In the genomic region with DNA sequence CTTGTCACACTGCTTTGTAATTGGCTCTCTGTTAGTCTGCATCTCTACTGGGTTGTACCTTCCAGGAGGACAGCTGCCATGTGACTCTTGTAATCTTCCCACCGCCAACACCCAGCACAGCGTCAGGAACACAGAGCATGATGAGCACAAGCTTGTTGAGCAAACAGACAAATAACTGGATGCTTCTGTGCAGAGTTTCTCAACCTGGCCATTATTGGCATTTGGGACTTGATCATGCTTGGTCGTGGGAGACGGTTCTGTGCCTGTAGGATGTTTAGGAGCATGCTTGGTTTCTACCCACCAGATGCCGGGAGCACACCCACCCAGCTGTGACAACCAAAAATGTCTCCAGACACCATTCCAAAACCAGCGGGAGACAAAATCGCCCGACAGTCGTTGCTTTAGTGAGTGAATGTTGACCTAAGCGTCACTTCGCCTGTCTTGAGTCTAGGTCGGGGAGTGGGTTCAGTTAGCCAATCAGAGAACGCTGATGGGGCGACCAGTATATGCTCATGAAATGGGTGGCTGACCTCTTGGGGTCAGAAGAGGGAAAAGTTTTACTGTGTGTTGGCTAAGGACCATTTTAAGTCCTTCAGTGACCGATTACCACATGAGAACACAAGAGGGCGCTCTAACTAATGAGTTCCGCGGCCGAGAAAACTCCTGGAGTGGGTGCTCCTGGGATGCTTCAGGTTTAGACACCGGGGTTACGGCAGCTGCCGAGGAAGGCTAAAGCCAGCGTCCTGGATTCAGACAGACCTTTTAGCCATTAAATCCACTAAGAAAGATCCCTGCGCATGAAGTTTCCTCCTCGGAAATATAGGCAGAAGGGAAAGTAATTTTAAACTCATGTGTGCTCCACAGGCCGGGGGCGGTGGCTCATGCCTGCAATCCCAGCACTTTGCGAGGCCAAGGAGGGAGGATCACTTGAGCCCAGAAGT, we compare ENCODE assay signal across 8 cellular contexts. TPM values are rescaled to one million over a fixed set of nuclear protein-coding genes. Genes with fewer than 3 reads are reported as not detected.
DNase-seq lines count a peak whose midpoint lies in the region; ATAC-seq, FAIRE-seq and TF ChIP-seq lines count a peak whose summit lies in the region.

No MANE protein-coding gene starts in this region.

- H3K27me3 Mint-ChIP-seq in chondrocyte (ENCODE audit: low read depth): peaks cover 10% of the 10 kb centered on the region

- no peak overlapping the region for H3K27ac ChIP-seq in liver (ENCODE audit: low read depth in 1 of 2, low read length in 2 of 2)

- no peaks in the 10 kb centered on the region for H3K9me3 Mint-ChIP-seq in chondrocyte (ENCODE audit: low read depth)

- no peaks in the 10 kb centered on the region for H3K36me3 Mint-ChIP-seq in chondrocyte (ENCODE audit: low read depth)

- H3K36me3 ChIP-seq in liver (ENCODE audit: control insufficient read depth in 4 of 4, insufficient read depth in 3 of 4, low read depth in 1 of 4, low read length in 3 of 4): no peaks in the 10 kb centered on the region

- no peak for ATAC-seq in HG02870 (IDR thresholded peaks at IDR 0.05; ENCODE audit: unreplicated experiment)

- peak; percentile 38 for DNase-seq in AG09309 (ENCODE audit: low read depth)
- DNase-seq in H54 (ENCODE audit: insufficient read length, low spot score): peak; percentile 83
- peak; percentile 10 to 80 for DNase-seq in NCI-H446 (lab: John Stamatoyannopoulos, UW)
- DNase-seq in activated CD4-positive, CD25-positive, alpha-beta regulatory T cell treated with anti-CD3 and anti-CD28 coated beads, Interleukin-2, amount 50 U/mL, for 72 hours: peak; percentile 40
- DNase-seq in chondrocyte (ENCODE audit: low spot score): no peak
- DNase-seq in stimulated activated CD4-positive, alpha-beta T cell treated with anti-CD3 and anti-CD28 coated beads, TNF-alpha, amount 100 ng/mL, for 1 hour (ENCODE audit: low read depth in 3 of 3, low spot score in 1 of 3): peak; percentile 8 to 27 (median 18)

- 40% methylated on average over 28 of the region's 28 CpGs for WGBS in liver

- peaks cover 0 to 6% (median 0%) of the 10 kb centered on the region in 4 donors for H3K4me1 ChIP-seq in liver (ENCODE audit: control insufficient read depth in 4 of 4, insufficient read depth in 4 of 4, low read length in 3 of 4)

- H3K4me3 ChIP-seq in AG09309 (ENCODE audit: control insufficient read depth, low read depth, low read length) (no peak overlapping the region), liver (ENCODE audit: low read depth in 1 of 3, low read length in 3 of 3) (no peak overlapping the region)

- H3K4me1 Mint-ChIP-seq in chondrocyte (ENCODE audit: low read depth): peaks cover 2% of the 10 kb centered on the region

- H3K9me3 ChIP-seq in liver (ENCODE audit: control insufficient read depth in 4 of 4, low read length in 3 of 4): no peaks in the 10 kb centered on the region

- FAIRE-seq in H54 (lab: Jason Lieb, UNC): peak; percentile 38

- H3K9ac ChIP-seq in liver (ENCODE audit: low read depth in 1 of 2, low read length in 2 of 2): no peak overlapping the region

- peak; percentile 77 to 84 for TF ChIP-seq RAD21 in liver (IDR thresholded peaks at IDR 0.05)

- H3K27ac Mint-ChIP-seq in chondrocyte (ENCODE audit: unreplicated experiment): no peak overlapping the region

- no peak for TF ChIP-seq POLR2A in H54 (IDR thresholded peaks at IDR 0.05; ENCODE audit: low read depth, low read length)

- no peaks in the 10 kb centered on the region for H3K27me3 ChIP-seq in liver (ENCODE audit: control insufficient read depth in 4 of 4, insufficient read depth in 4 of 4, low read length in 3 of 4)

- H3K4me3 Mint-ChIP-seq in chondrocyte (ENCODE audit: unreplicated experiment): peak overlapping the region; percentile 53

- TF ChIP-seq CTCF in AG09309 (IDR thresholded peaks at IDR 0.05; ENCODE audit: control insufficient read depth, insufficient read depth, low read depth, low read length, missing control alignments): peak; percentile 75
- peak; percentile 93 for TF ChIP-seq CTCF in chondrocyte (IDR thresholded peaks at IDR 0.05)
- TF ChIP-seq CTCF in liver (IDR thresholded peaks at IDR 0.05; ENCODE audit: low read depth, low read length, missing input control): peak; percentile 57

TF ChIP-seq in liver, 16 proteins besides CTCF, POLR2A, EP300 and RAD21:
- TF ChIP-seq TAF1 (conservative IDR thresholded peaks at IDR 0.05): no peak
- no peak for TF ChIP-seq FOXA2 (IDR thresholded peaks at IDR 0.05)
- TF ChIP-seq, protein P1, sequence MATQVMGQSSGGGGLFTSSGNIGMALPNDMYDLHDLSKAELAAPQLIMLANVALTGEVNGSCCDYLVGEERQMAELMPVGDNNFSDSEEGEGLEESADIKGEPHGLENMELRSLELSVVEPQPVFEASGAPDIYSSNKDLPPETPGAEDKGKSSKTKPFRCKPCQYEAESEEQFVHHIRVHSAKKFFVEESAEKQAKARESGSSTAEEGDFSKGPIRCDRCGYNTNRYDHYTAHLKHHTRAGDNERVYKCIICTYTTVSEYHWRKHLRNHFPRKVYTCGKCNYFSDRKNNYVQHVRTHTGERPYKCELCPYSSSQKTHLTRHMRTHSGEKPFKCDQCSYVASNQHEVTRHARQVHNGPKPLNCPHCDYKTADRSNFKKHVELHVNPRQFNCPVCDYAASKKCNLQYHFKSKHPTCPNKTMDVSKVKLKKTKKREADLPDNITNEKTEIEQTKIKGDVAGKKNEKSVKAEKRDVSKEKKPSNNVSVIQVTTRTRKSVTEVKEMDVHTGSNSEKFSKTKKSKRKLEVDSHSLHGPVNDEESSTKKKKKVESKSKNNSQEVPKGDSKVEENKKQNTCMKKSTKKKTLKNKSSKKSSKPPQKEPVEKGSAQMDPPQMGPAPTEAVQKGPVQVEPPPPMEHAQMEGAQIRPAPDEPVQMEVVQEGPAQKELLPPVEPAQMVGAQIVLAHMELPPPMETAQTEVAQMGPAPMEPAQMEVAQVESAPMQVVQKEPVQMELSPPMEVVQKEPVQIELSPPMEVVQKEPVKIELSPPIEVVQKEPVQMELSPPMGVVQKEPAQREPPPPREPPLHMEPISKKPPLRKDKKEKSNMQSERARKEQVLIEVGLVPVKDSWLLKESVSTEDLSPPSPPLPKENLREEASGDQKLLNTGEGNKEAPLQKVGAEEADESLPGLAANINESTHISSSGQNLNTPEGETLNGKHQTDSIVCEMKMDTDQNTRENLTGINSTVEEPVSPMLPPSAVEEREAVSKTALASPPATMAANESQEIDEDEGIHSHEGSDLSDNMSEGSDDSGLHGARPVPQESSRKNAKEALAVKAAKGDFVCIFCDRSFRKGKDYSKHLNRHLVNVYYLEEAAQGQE (IDR thresholded peaks at IDR 0.05): no peak
- no peak for TF ChIP-seq GABPA (IDR thresholded peaks at IDR 0.05 in 1 of 2, conservative IDR thresholded peaks at IDR 0.05 in 1 of 2)
- TF ChIP-seq, protein P2, sequence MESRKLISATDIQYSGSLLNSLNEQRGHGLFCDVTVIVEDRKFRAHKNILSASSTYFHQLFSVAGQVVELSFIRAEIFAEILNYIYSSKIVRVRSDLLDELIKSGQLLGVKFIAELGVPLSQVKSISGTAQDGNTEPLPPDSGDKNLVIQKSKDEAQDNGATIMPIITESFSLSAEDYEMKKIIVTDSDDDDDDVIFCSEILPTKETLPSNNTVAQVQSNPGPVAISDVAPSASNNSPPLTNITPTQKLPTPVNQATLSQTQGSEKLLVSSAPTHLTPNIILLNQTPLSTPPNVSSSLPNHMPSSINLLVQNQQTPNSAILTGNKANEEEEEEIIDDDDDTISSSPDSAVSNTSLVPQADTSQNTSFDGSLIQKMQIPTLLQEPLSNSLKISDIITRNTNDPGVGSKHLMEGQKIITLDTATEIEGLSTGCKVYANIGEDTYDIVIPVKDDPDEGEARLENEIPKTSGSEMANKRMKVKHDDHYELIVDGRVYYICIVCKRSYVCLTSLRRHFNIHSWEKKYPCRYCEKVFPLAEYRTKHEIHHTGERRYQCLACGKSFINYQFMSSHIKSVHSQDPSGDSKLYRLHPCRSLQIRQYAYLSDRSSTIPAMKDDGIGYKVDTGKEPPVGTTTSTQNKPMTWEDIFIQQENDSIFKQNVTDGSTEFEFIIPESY (IDR thresholded peaks at IDR 0.05): no peak
- no peak for TF ChIP-seq SP1 (IDR thresholded peaks at IDR 0.05)
- TF ChIP-seq FOXA1 (IDR thresholded peaks at IDR 0.05): no peak
- TF ChIP-seq JUND (IDR thresholded peaks at IDR 0.05): no peak
- TF ChIP-seq NR2F2 (IDR thresholded peaks at IDR 0.05): peak; percentile 65
- TF ChIP-seq, protein P3, sequence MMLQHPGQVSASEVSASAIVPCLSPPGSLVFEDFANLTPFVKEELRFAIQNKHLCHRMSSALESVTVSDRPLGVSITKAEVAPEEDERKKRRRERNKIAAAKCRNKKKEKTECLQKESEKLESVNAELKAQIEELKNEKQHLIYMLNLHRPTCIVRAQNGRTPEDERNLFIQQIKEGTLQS (IDR thresholded peaks at IDR 0.05): no peak
- no peak for TF ChIP-seq HNF4A (conservative IDR thresholded peaks at IDR 0.05)
- no peak for TF ChIP-seq HNF4G (IDR thresholded peaks at IDR 0.05)
- TF ChIP-seq EGR1 (IDR thresholded peaks at IDR 0.05; ENCODE audit: low read depth in 2 of 2): no peak
- TF ChIP-seq YY1 (IDR thresholded peaks at IDR 0.05): no peak
- TF ChIP-seq, protein P4, sequence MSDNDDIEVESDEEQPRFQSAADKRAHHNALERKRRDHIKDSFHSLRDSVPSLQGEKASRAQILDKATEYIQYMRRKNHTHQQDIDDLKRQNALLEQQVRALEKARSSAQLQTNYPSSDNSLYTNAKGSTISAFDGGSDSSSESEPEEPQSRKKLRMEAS (IDR thresholded peaks at IDR 0.05): no peak
- TF ChIP-seq RXRA (IDR thresholded peaks at IDR 0.05): peak in 1 of 2 donors; percentile 9

RNA-seq across cellular contexts. Expression of a gene that starts 57.8 kb away (rescaled TPM):
- 45.3 to 119 TPM (median 47.3 TPM) in 3 replicates for total RNA-seq in chondrocyte
- total RNA-seq in liver: 10 to 100 TPM; 33.5 to 39.8 TPM
- polyA plus RNA-seq in liver: 10 to 100 TPM; 15.9 to 22.9 TPM
